ENCODE assay signal across 17 cellular contexts in genomic region chr10:8902926-8903325, GRCh38.
A peak's percentile ranks its signal among the peaks of the same experiment; 100 is the strongest.
DNase-seq lines count a peak whose midpoint lies in the region; ATAC-seq and TF ChIP-seq lines count a peak whose summit lies in the region.
"Had no signal": no experiment of that assay in that cellular context is flagged by ENCODE, and none has a peak within 500 bp of the region (broad histone marks: within the 10 kb centered on the region; RNA-seq: fewer than 3 reads in every experiment).

No MANE protein-coding gene starts in this region.

- H3K9me3 Mint-ChIP-seq in MCF 10A (ENCODE audit: unreplicated experiment): no peaks in the 10 kb centered on the region
- H3K9me3 Mint-ChIP-seq in stimulated activated naive CD8-positive, alpha-beta T cell treated with anti-CD3 and anti-CD28 coated beads, Interleukin-15, amount 100 ng/mL, for 72 hours: peaks cover 0 to 6% of the 10 kb centered on the region in 2 donors
- H3K9me3 Mint-ChIP-seq: CD4-positive, alpha-beta T cell; CD8-positive, alpha-beta T cell had no signal

- H3K36me3 ChIP-seq in breast epithelium (no peaks in the 10 kb centered on the region), aorta (ENCODE audit: control insufficient read depth in 1 of 2, insufficient read depth in 2 of 2, low read length in 1 of 2) (no peaks in the 10 kb centered on the region)
- H3K36me3 ChIP-seq: BLaER1 treated with 17β-estradiol and CSF1 and Interleukin-3, amounts not matched to agents 10 nM and 100 nM had no signal

- TF ChIP-seq CTCF in MCF 10A (IDR thresholded peaks at IDR 0.05; ENCODE audit: unreplicated experiment): no peak
- no peak for TF ChIP-seq CTCF in breast epithelium (IDR thresholded peaks at IDR 0.05)

- H3K27me3 Mint-ChIP-seq in MCF 10A (ENCODE audit: insufficient read depth, unreplicated experiment): no peaks in the 10 kb centered on the region
- no peaks in the 10 kb centered on the region for H3K27me3 Mint-ChIP-seq in stimulated activated naive CD8-positive, alpha-beta T cell treated with anti-CD3 and anti-CD28 coated beads, Interleukin-15, amount 100 ng/mL, for 72 hours
- H3K27me3 Mint-ChIP-seq: B cell; CD4-positive, alpha-beta T cell had no signal

- H3K4me3 ChIP-seq in breast epithelium: no peak overlapping the region
- no peak overlapping the region for H3K4me3 ChIP-seq in aorta (ENCODE audit: low read length in 2 of 2)
- H3K4me3 ChIP-seq: A549; BLaER1 treated with 17β-estradiol and CSF1 and Interleukin-3, amounts not matched to agents 10 nM and 100 nM had no signal

- H3K4me1 ChIP-seq in breast epithelium (no peaks in the 10 kb centered on the region), aorta (ENCODE audit: control insufficient read depth in 1 of 2, insufficient read depth in 2 of 2, low read length in 2 of 2) (no peaks in the 10 kb centered on the region)
- H3K4me1 ChIP-seq: A549; BLaER1 treated with 17β-estradiol and CSF1 and Interleukin-3, amounts not matched to agents 10 nM and 100 nM; Caco-2 had no signal

- peak overlapping the region; percentile 3 for H3K27ac Mint-ChIP-seq in MCF 10A (ENCODE audit: low read depth, unreplicated experiment)
- H3K27ac Mint-ChIP-seq in stimulated activated naive CD8-positive, alpha-beta T cell treated with anti-CD3 and anti-CD28 coated beads, Interleukin-15, amount 100 ng/mL, for 72 hours: no peak overlapping the region
- H3K27ac Mint-ChIP-seq: B cell; CD4-positive, alpha-beta T cell; CD8-positive, alpha-beta T cell had no signal

- 19 to 34% methylated on average over 2 of the region's 2 CpGs for WGBS in aorta, 2 donors

- CTCF ChIA-PET in MCF 10A (lab: Yijun Ruan, JAX): interaction anchor here (1.3 kb wide), 1 partner anchor 63 kb away, joined by 3 read pairs; no protein-coding TSS in a partner anchor

- DNase-seq in MCF 10A (ENCODE audit: unreplicated experiment) (peak; percentile 63), breast epithelium (ENCODE audit: low spot score in 2 of 2) (no peak), aorta (no peak)
- no peak for DNase-seq in stimulated activated naive CD8-positive, alpha-beta T cell treated with anti-CD3 and anti-CD28 coated beads, Interleukin-15, amount 100 ng/mL, for 72 hours
- DNase-seq: AML-193; Caco-2; Calu3; CD4-positive, alpha-beta T cell; CD8-positive, alpha-beta T cell; DMS79 treated with DMSO at 0.1 percent for 48 hours; GF-D8 had no signal

- intact Hi-C loops in MCF 10A (cut with micrococcal nuclease) (no loop called here), breast epithelium (cut with DNase I; ENCODE audit: low total_unique reads) (no loop called here), aorta (cut with DNase I) (no loop called here)

- H3K4me3 Mint-ChIP-seq in MCF 10A (ENCODE audit: unreplicated experiment): no peak overlapping the region
- H3K4me3 Mint-ChIP-seq in stimulated activated naive CD8-positive, alpha-beta T cell treated with anti-CD3 and anti-CD28 coated beads, Interleukin-15, amount 100 ng/mL, for 72 hours: no peak overlapping the region
- H3K4me3 Mint-ChIP-seq: B cell; CD4-positive, alpha-beta T cell; CD8-positive, alpha-beta T cell had no signal

- H3K9me3 ChIP-seq in breast epithelium (no peaks in the 10 kb centered on the region), aorta (ENCODE audit: control insufficient read depth, low read length) (no peaks in the 10 kb centered on the region)
- H3K9me3 ChIP-seq: A549; BLaER1 treated with 17β-estradiol and CSF1 and Interleukin-3, amounts not matched to agents 10 nM and 100 nM; Caco-2 had no signal

- ATAC-seq in esophagus mucosa (peak; percentile 23), aorta (ENCODE audit: low FRiP score) (no peak)
- ATAC-seq in stimulated activated naive CD8-positive, alpha-beta T cell treated with anti-CD3 and anti-CD28 coated beads, Interleukin-15, amount 100 ng/mL, for 72 hours: no peak
- ATAC-seq: A549; CD8-positive, alpha-beta T cell had no signal

- peaks cover 18% of the 10 kb centered on the region for H3K4me1 Mint-ChIP-seq in MCF 10A (ENCODE audit: insufficient read depth, unreplicated experiment)
- H3K4me1 Mint-ChIP-seq in stimulated activated naive CD8-positive, alpha-beta T cell treated with anti-CD3 and anti-CD28 coated beads, Interleukin-15, amount 100 ng/mL, for 72 hours: no peaks in the 10 kb centered on the region
- H3K4me1 Mint-ChIP-seq: B cell had no signal

- no peaks in the 10 kb centered on the region for H3K36me3 Mint-ChIP-seq in MCF 10A (ENCODE audit: insufficient read depth, unreplicated experiment)
- H3K36me3 Mint-ChIP-seq: CD8-positive, alpha-beta T cell had no signal

- no peak overlapping the region for H3K27ac ChIP-seq in breast epithelium
- no peak overlapping the region for H3K27ac ChIP-seq in aorta (ENCODE audit: low read depth in 1 of 2, low read length in 2 of 2)
- H3K27ac ChIP-seq: 22Rv1; A549; BLaER1 treated with 17β-estradiol and CSF1 and Interleukin-3, amounts not matched to agents 10 nM and 100 nM; C4-2B had no signal

- BruUV-seq in MCF 10A (replicated peaks; lab: Mats Ljungman, UMichigan): no TSS peak

- POLR2A ChIA-PET in MCF 10A (lab: Yijun Ruan, JAX): interaction anchor here (0.6 to 2.3 kb wide), 10 partner anchors 9 to 1386 kb away, joined by 3 to 10 read pairs (median 5); no protein-coding TSS in a partner anchor

- TF ChIP-seq POLR2A in breast epithelium (IDR thresholded peaks at IDR 0.05): no peak

- H3K27me3 ChIP-seq in breast epithelium (no peaks in the 10 kb centered on the region), aorta (ENCODE audit: control insufficient read depth in 1 of 2, insufficient read depth in 2 of 2, low read length in 1 of 2) (peaks cover 0 to 2% of the 10 kb centered on the region in 2 donors)
- H3K27me3 ChIP-seq: BLaER1 treated with 17β-estradiol and CSF1 and Interleukin-3, amounts not matched to agents 10 nM and 100 nM had no signal
